Comparison of ENCODE assay signal across 17 cellular contexts in genomic region chr14:105412768-105413541, GRCh38. TPM values are rescaled to one million over a fixed set of nuclear protein-coding genes. Genes with fewer than 3 reads are reported as not detected.
A peak's percentile ranks its signal among the peaks of the same experiment; 100 is the strongest.
DNase-seq lines count a peak whose midpoint lies in the region; ATAC-seq and TF ChIP-seq lines count a peak whose summit lies in the region.
"Had no signal": no experiment of that assay in that cellular context is flagged by ENCODE, and none has a peak within 500 bp of the region (broad histone marks: within the 10 kb centered on the region; RNA-seq: fewer than 3 reads in every experiment).

No MANE protein-coding gene starts in this region.

- peak overlapping the region in 4 of 7 donors; percentile 6 to 83 (median 49) for H3K4me3 Mint-ChIP-seq in CD8-positive, alpha-beta memory T cell
- peak overlapping the region; percentile 12 for H3K4me3 Mint-ChIP-seq in mesothelial cell of epicardium
- H3K4me3 Mint-ChIP-seq in activated CD8-positive, alpha-beta T cell treated with anti-CD3 and anti-CD28 coated beads, Interleukin-2, amount 10 ng/mL, durations not matched to agents 7 days and 5 days: no peak overlapping the region
- H3K4me3 Mint-ChIP-seq: activated B cell treated with CpG ODN at 0.5 μM for 24 hours; activated CD8-positive, alpha-beta memory T cell treated with anti-CD3 and anti-CD28 coated beads, Interleukin-2, amount 10 ng/mL, durations not matched to agents 7 days and 5 days; stimulated activated memory B cell treated with anti-CD40 and anti-IgM and Interleukin-4, amounts not matched to agents 10 μg/mL and 1 μg/mL and 100 μg/mL, for 72 hours had no signal

- peak; percentile 1 for DNase-seq in NCI-H1105 treated with DMSO at 0.1 percent for 48 hours (lab: John Stamatoyannopoulos, UW)
- DNase-seq in NCI-H1105 (lab: John Stamatoyannopoulos, UW): no peak
- DNase-seq in CD8-positive, alpha-beta memory T cell: no peak
- peak; percentile 27 for DNase-seq in NCI-H2196 (lab: John Stamatoyannopoulos, UW; ENCODE audit: unreplicated experiment)
- no peak for DNase-seq in mesothelial cell of epicardium (ENCODE audit: low spot score in 2 of 2, unreplicated experiment in 2 of 2)
- DNase-seq in activated CD8-positive, alpha-beta T cell treated with anti-CD3 and anti-CD28 coated beads, Interleukin-2, amount 10 ng/mL, durations not matched to agents 7 days and 5 days: no peak
- no peak for DNase-seq in sigmoid colon
- DNase-seq: activated B cell treated with CpG ODN at 0.5 μM for 24 hours; activated CD8-positive, alpha-beta memory T cell treated with anti-CD3 and anti-CD28 coated beads, Interleukin-2, amount 10 ng/mL, durations not matched to agents 7 days and 5 days; body of pancreas; cortex of kidney; NCI-H1694 treated with DMSO at 0.1 percent for 48 hours; trophoblast cell had no signal

- H3K4me1 ChIP-seq in CD8-positive, alpha-beta memory T cell (ENCODE audit: insufficient read depth, low read length): peaks cover 11% of the 10 kb centered on the region
- peaks cover 0 to 33% (median 27%) of the 10 kb centered on the region in 4 donors for H3K4me1 ChIP-seq in sigmoid colon

- intact Hi-C loops in sigmoid colon (cut with DNase I): loop anchor here (5.0 kb wide), 1 partner anchor 41 kb away; no protein-coding TSS in a partner anchor

- WGBS in sigmoid colon, 2 donors: 71 to 82% methylated on average over 7 of the region's 7 CpGs

- H3K27me3 Mint-ChIP-seq in CD8-positive, alpha-beta memory T cell: peaks cover 27 to 43% of the 10 kb centered on the region in 2 donors
- peaks cover 49% of the 10 kb centered on the region for H3K27me3 Mint-ChIP-seq in mesothelial cell of epicardium (ENCODE audit: low read depth)
- peaks cover 34% of the 10 kb centered on the region for H3K27me3 Mint-ChIP-seq in activated CD8-positive, alpha-beta T cell treated with anti-CD3 and anti-CD28 coated beads, Interleukin-2, amount 10 ng/mL, durations not matched to agents 7 days and 5 days (ENCODE audit: low read depth)

- no peak overlapping the region for H3K4me3 ChIP-seq in CD8-positive, alpha-beta memory T cell (ENCODE audit: low read length)
- H3K4me3 ChIP-seq in sigmoid colon: no peak overlapping the region
- H3K4me3 ChIP-seq: body of pancreas, prostate gland had no signal

- no peak overlapping the region for H3K27ac ChIP-seq in CD8-positive, alpha-beta memory T cell (ENCODE audit: low read depth, low read length)
- no peak overlapping the region for H3K27ac ChIP-seq in sigmoid colon
- H3K27ac ChIP-seq: body of pancreas, epithelial cell of prostate, prostate gland had no signal

- no peaks in the 10 kb centered on the region for H3K36me3 ChIP-seq in CD8-positive, alpha-beta memory T cell (ENCODE audit: insufficient read depth, low read length)
- no peaks in the 10 kb centered on the region for H3K36me3 ChIP-seq in sigmoid colon
- H3K36me3 ChIP-seq: prostate gland had no signal

- peak overlapping the region in 1 of 8 donors; percentile 70 for H3K27ac Mint-ChIP-seq in CD8-positive, alpha-beta memory T cell
- H3K27ac Mint-ChIP-seq in mesothelial cell of epicardium: no peak overlapping the region
- H3K27ac Mint-ChIP-seq in activated CD8-positive, alpha-beta T cell treated with anti-CD3 and anti-CD28 coated beads, Interleukin-2, amount 10 ng/mL, durations not matched to agents 7 days and 5 days: no peak overlapping the region
- H3K27ac Mint-ChIP-seq: activated B cell treated with CpG ODN at 0.5 μM for 24 hours; activated CD8-positive, alpha-beta memory T cell treated with anti-CD3 and anti-CD28 coated beads, Interleukin-2, amount 10 ng/mL, durations not matched to agents 7 days and 5 days; stimulated activated memory B cell treated with anti-CD40 and anti-IgM and Interleukin-4, amounts not matched to agents 10 μg/mL and 1 μg/mL and 100 μg/mL, for 72 hours had no signal

- TF ChIP-seq CTCF in mesothelial cell of epicardium (IDR thresholded peaks at IDR 0.05; ENCODE audit: unreplicated experiment): no peak
- TF ChIP-seq CTCF in sigmoid colon (IDR thresholded peaks at IDR 0.05): no peak

- H3K9me3 ChIP-seq in CD8-positive, alpha-beta memory T cell (ENCODE audit: low read length): no peaks in the 10 kb centered on the region
- H3K9me3 ChIP-seq in sigmoid colon: no peaks in the 10 kb centered on the region
- H3K9me3 ChIP-seq: body of pancreas, prostate gland had no signal

- no peak for TF ChIP-seq EP300 in sigmoid colon (IDR thresholded peaks at IDR 0.05)

- H3K36me3 Mint-ChIP-seq in CD8-positive, alpha-beta memory T cell: no peaks in the 10 kb centered on the region
- peaks cover 5% of the 10 kb centered on the region for H3K36me3 Mint-ChIP-seq in mesothelial cell of epicardium
- H3K36me3 Mint-ChIP-seq in activated CD8-positive, alpha-beta T cell treated with anti-CD3 and anti-CD28 coated beads, Interleukin-2, amount 10 ng/mL, durations not matched to agents 7 days and 5 days (ENCODE audit: low read depth): no peaks in the 10 kb centered on the region
- H3K36me3 Mint-ChIP-seq: activated CD8-positive, alpha-beta memory T cell treated with anti-CD3 and anti-CD28 coated beads, Interleukin-2, amount 10 ng/mL, durations not matched to agents 7 days and 5 days; stimulated activated memory B cell treated with anti-CD40 and anti-IgM and Interleukin-4, amounts not matched to agents 10 μg/mL and 1 μg/mL and 100 μg/mL, for 72 hours had no signal

- no peak for TF ChIP-seq POLR2A in sigmoid colon (IDR thresholded peaks at IDR 0.05)

- H3K4me1 Mint-ChIP-seq in CD8-positive, alpha-beta memory T cell: peaks cover 4 to 24% (median 11%) of the 10 kb centered on the region in 3 donors
- peaks cover 8% of the 10 kb centered on the region for H3K4me1 Mint-ChIP-seq in mesothelial cell of epicardium
- peaks cover 17% of the 10 kb centered on the region for H3K4me1 Mint-ChIP-seq in activated CD8-positive, alpha-beta T cell treated with anti-CD3 and anti-CD28 coated beads, Interleukin-2, amount 10 ng/mL, durations not matched to agents 7 days and 5 days (ENCODE audit: low read depth)

- peaks cover 12% of the 10 kb centered on the region for H3K27me3 ChIP-seq in CD8-positive, alpha-beta memory T cell (ENCODE audit: insufficient read depth, low read length, poor library complexity, severe bottlenecking)
- peaks cover 10 to 34% (median 24%) of the 10 kb centered on the region in 3 donors for H3K27me3 ChIP-seq in sigmoid colon
- H3K27me3 ChIP-seq: body of pancreas had no signal

- no peaks in the 10 kb centered on the region for H3K9me3 Mint-ChIP-seq in CD8-positive, alpha-beta memory T cell
- H3K9me3 Mint-ChIP-seq in mesothelial cell of epicardium: no peaks in the 10 kb centered on the region
- H3K9me3 Mint-ChIP-seq in activated CD8-positive, alpha-beta T cell treated with anti-CD3 and anti-CD28 coated beads, Interleukin-2, amount 10 ng/mL, durations not matched to agents 7 days and 5 days (ENCODE audit: insufficient read depth): no peaks in the 10 kb centered on the region
- H3K9me3 Mint-ChIP-seq: activated B cell treated with CpG ODN at 0.5 μM for 24 hours; stimulated activated memory B cell treated with anti-CD40 and anti-IgM and Interleukin-4, amounts not matched to agents 10 μg/mL and 1 μg/mL and 100 μg/mL, for 72 hours had no signal

- POLR2A ChIA-PET in CD8-positive, alpha-beta memory T cell (lab: Charles Lee): no interaction called here
- POLR2A ChIA-PET in activated CD8-positive, alpha-beta T cell treated with anti-CD3 and anti-CD28 coated beads, Interleukin-2, amount 10 ng/mL, durations not matched to agents 7 days and 5 days (lab: Charles Lee): interaction anchor here (1.1 kb wide), 1 partner anchor 77 kb away, joined by 3 read pairs; no protein-coding TSS in a partner anchor

- CTCF ChIA-PET in CD8-positive, alpha-beta memory T cell (lab: Charles Lee): interaction anchor here (1.6 kb wide), 1 partner anchor 77 kb away, joined by 4 read pairs; no protein-coding TSS in a partner anchor
- CTCF ChIA-PET in activated CD8-positive, alpha-beta T cell treated with anti-CD3 and anti-CD28 coated beads, Interleukin-2, amount 10 ng/mL, durations not matched to agents 7 days and 5 days (lab: Charles Lee): interaction anchor here (1.4 to 2.0 kb wide), 2 partner anchors 9 to 42 kb away, joined by 7 to 8 read pairs; no protein-coding TSS in a partner anchor

- no peak for ATAC-seq in activated CD8-positive, alpha-beta T cell treated with anti-CD3 and anti-CD28 coated beads, Interleukin-2, amount 10 ng/mL, durations not matched to agents 7 days and 5 days
- no peak for ATAC-seq in HG03045 (IDR thresholded peaks at IDR 0.05; ENCODE audit: unreplicated experiment)
- ATAC-seq: activated CD8-positive, alpha-beta memory T cell treated with anti-CD3 and anti-CD28 coated beads, Interleukin-2, amount 10 ng/mL, durations not matched to agents 7 days and 5 days; body of pancreas; stimulated activated memory B cell treated with anti-CD40 and anti-IgM and Interleukin-4, amounts not matched to agents 10 μg/mL and 1 μg/mL and 100 μg/mL, for 72 hours had no signal

RNA-seq across cellular contexts. Expression of gene MTA1, which starts 6.7 kb away (rescaled TPM):
- 100 to 1,000 TPM; 124 to 129 TPM for total RNA-seq in CD8-positive, alpha-beta memory T cell
- 6.1 TPM for polyA plus RNA-seq in CD8-positive, alpha-beta memory T cell
- 256 to 261 TPM (median 259 TPM) in 3 replicates for total RNA-seq in mesothelial cell of epicardium
- total RNA-seq in activated CD8-positive, alpha-beta T cell treated with anti-CD3 and anti-CD28 coated beads, Interleukin-2, amount 10 ng/mL, durations not matched to agents 7 days and 5 days: 100 to 1,000 TPM; 109 to 127 TPM
- total RNA-seq in sigmoid colon: 10 to 100 TPM; 25.7 to 92.8 (median 46.1) TPM
- 10 to 100 TPM; 14.3 to 70.7 (median 18.6) TPM for polyA plus RNA-seq in sigmoid colon

RNA-seq across cellular contexts. Expression of gene TEX22, which starts 14.6 kb away (rescaled TPM):
- 1 to 10 TPM; 1.4 to 2.9 TPM for total RNA-seq in CD8-positive, alpha-beta memory T cell
- 0.08 TPM for polyA plus RNA-seq in CD8-positive, alpha-beta memory T cell
- total RNA-seq in mesothelial cell of epicardium (3.5 to 4.8 TPM (median 4.5 TPM) in 3 replicates), sigmoid colon (not detected)
- 1 to 10 TPM; 1.9 to 2.4 TPM for total RNA-seq in activated CD8-positive, alpha-beta T cell treated with anti-CD3 and anti-CD28 coated beads, Interleukin-2, amount 10 ng/mL, durations not matched to agents 7 days and 5 days
- under 1 TPM in 1 of 3 donors, not detected in 2; 0.50 TPM for polyA plus RNA-seq in sigmoid colon

Comparison
In these comparisons a context has a peak if more than half of its experiments do, and no peak if none do; other contexts are left out.
1. DNase-seq: peak in NCI-H1105 treated with DMSO at 0.1 percent for 48 hours (single experiment) and NCI-H2196 (single experiment); none in NCI-H1105 (single experiment), CD8-positive, alpha-beta memory T cell (0 of 5), mesothelial cell of epicardium (0 of 2), activated CD8-positive, alpha-beta T cell treated with anti-CD3 and anti-CD28 coated beads, Interleukin-2, amount 10 ng/mL, durations not matched to agents 7 days and 5 days (single experiment) and sigmoid colon (single experiment).